8 cellular contexts compared by ENCODE assay signal in genomic region chr18:21612125-21613100, GRCh38. TPM values are rescaled to one million over a fixed set of nuclear protein-coding genes. Genes with fewer than 3 reads are reported as not detected.
DNase-seq lines count a peak whose midpoint lies in the region; ATAC-seq and TF ChIP-seq lines count a peak whose summit lies in the region.

TSS of gene SNRPD1 (plus strand) at chr18:21612314. CDS start at chr18:21612430, 116 bp downstream.

- H3K4me3 ChIP-seq in GM23338, result peak within 1 kb of the TSS; percentile 84
- peak within 1 kb of the TSS; percentile 78 to 100 (median 92) for H3K4me3 ChIP-seq in fibroblast of lung (replicated peaks in 1 of 4; ENCODE audit: control extremely low read depth in 1 of 4, insufficient read depth in 1 of 4, low read depth in 3 of 4, low read length in 4 of 4)

- peak within 1 kb of the TSS; percentile 33 for H2AFZ ChIP-seq in GM23338
- H2AFZ ChIP-seq in fibroblast of lung (ENCODE audit: low read length), result peak within 1 kb of the TSS; percentile 89

- peak within 1 kb of the TSS; percentile 99 for H3K4me3 Mint-ChIP-seq in GM23338
- H3K4me3 Mint-ChIP-seq in naive thymus-derived CD8-positive, alpha-beta T cell, result peak within 1 kb of the TSS; percentile 86 to 100 (median 100)

- H3K79me2 ChIP-seq in GM23338 (replicated peaks; ENCODE audit: insufficient read depth) (peaks cover 53% of the 10 kb centered on the region), fibroblast of lung (ENCODE audit: control insufficient read depth, insufficient read depth, low read length) (peaks cover 49% of the 10 kb centered on the region)

- ATAC-seq in GM23338, result peak; percentile 98
- peak; percentile 97 to 99 for ATAC-seq in naive thymus-derived CD8-positive, alpha-beta T cell

- no peaks in the 10 kb centered on the region for H3F3A ChIP-seq in GM23338 (replicated peaks; ENCODE audit: low read depth)

- peaks cover 43% of the 10 kb centered on the region for H3K36me3 Mint-ChIP-seq in GM23338 (ENCODE audit: low read depth)
- peaks cover 0 to 27% (median 0%) of the 10 kb centered on the region in 3 donors for H3K36me3 Mint-ChIP-seq in naive thymus-derived CD8-positive, alpha-beta T cell

- H3K4me1 ChIP-seq in GM23338 (ENCODE audit: insufficient read depth) (peaks cover 13% of the 10 kb centered on the region), fibroblast of lung (ENCODE audit: control insufficient read depth, extremely low read depth, insufficient read depth, low read length) (no peaks in the 10 kb centered on the region)

- no peaks in the 10 kb centered on the region for H3K27me3 ChIP-seq in GM23338 (ENCODE audit: insufficient read depth)
- no peaks in the 10 kb centered on the region for H3K27me3 ChIP-seq in fibroblast of lung (ENCODE audit: control insufficient read depth, insufficient read depth, low read length)

- peak within 1 kb of the TSS; percentile 86 for H3K9ac ChIP-seq in fibroblast of lung (ENCODE audit: insufficient read depth, low read length)

- H3K4me1 Mint-ChIP-seq in GM23338, result peaks cover 17% of the 10 kb centered on the region; the same call in 2 of the 3 replicates
- H3K4me1 Mint-ChIP-seq in naive thymus-derived CD8-positive, alpha-beta T cell, result peaks cover 11 to 50% (median 42%) of the 10 kb centered on the region in 4 donors

- H3K9me2 ChIP-seq in GM23338 (ENCODE audit: insufficient read depth), result no peaks in the 10 kb centered on the region

- H3K27me3 Mint-ChIP-seq in GM23338 (ENCODE audit: insufficient read depth, low read depth, poor library complexity), result peaks cover 5% of the 10 kb centered on the region
- H3K27me3 Mint-ChIP-seq in naive thymus-derived CD8-positive, alpha-beta T cell, result no peaks in the 10 kb centered on the region

- POLR2A ChIA-PET in naive thymus-derived CD8-positive, alpha-beta T cell (lab: Charles Lee), result interaction anchor here (0.7 to 7.1 kb wide), 7 partner anchors 10 to 135 kb away, joined by 3 to 109 read pairs (median 6); partner anchors contain the start of genes ABHD3, ESCO1 and MIB1

- peaks cover 8% of the 10 kb centered on the region for H3K36me3 ChIP-seq in GM23338 (ENCODE audit: insufficient read depth)
- H3K36me3 ChIP-seq in fibroblast of lung (ENCODE audit: control insufficient read depth, insufficient read depth, low read length), result no peaks in the 10 kb centered on the region

- H3K9me3 ChIP-seq in fibroblast of lung (ENCODE audit: control insufficient read depth, insufficient read depth, low read depth, low read length), result no peaks in the 10 kb centered on the region

- peak within 1 kb of the TSS; percentile 93 for H3K27ac ChIP-seq in GM23338 (ENCODE audit: low read depth)
- peak within 1 kb of the TSS; percentile 96 for H3K27ac ChIP-seq in fibroblast of lung (ENCODE audit: insufficient read depth, low read length)

- peaks cover 28% of the 10 kb centered on the region for H4K20me1 ChIP-seq in GM23338 (replicated peaks; ENCODE audit: insufficient read depth)
- no peaks in the 10 kb centered on the region for H4K20me1 ChIP-seq in fibroblast of lung (ENCODE audit: control insufficient read depth, extremely low read depth, insufficient read depth, low read length)

- peak; percentile 89 to 90 for TF ChIP-seq CTCF in GM23338 (conservative IDR thresholded peaks at IDR 0.05; ENCODE audit: low read depth in 2 of 2)
- peak; percentile 91 to 94 for TF ChIP-seq CTCF in fibroblast of lung (conservative IDR thresholded peaks at IDR 0.05 in 1 of 2, IDR thresholded peaks at IDR 0.05 in 1 of 2; ENCODE audit: low read depth in 1 of 2, low read length in 2 of 2)

- peak within 1 kb of the TSS; percentile 81 for H3K4me2 ChIP-seq in GM23338
- peak within 1 kb of the TSS; percentile 90 for H3K4me2 ChIP-seq in fibroblast of lung (ENCODE audit: extremely low read depth, insufficient read depth, low read length)

- H3K9me3 Mint-ChIP-seq in GM23338, result peaks cover 2% of the 10 kb centered on the region; the same call in 2 of the 3 replicates
- H3K9me3 Mint-ChIP-seq in naive thymus-derived CD8-positive, alpha-beta T cell, result no peaks in the 10 kb centered on the region

- DNase-seq in ELF-1 (ENCODE audit: low read depth, low spot score) (peak; percentile 97), GM23338 (ENCODE audit: low spot score) (peak; percentile 95), LHCN-M2 (ENCODE audit: low read depth) (peak; percentile 91), RPMI7951 (ENCODE audit: low read depth) (peak; percentile 87), fibroblast of lung (ENCODE audit: low read depth in 2 of 2) (peak; percentile 92)
- DNase-seq in activated T-helper 1 cell treated with anti-CD3 and anti-CD28 coated beads, Interleukin-2, amount 50 U/mL, for 16 hours (ENCODE audit: low read depth in 1 of 2, low spot score in 1 of 2), result peak; percentile 74 to 83
- DNase-seq in naive thymus-derived CD8-positive, alpha-beta T cell, result peak; percentile 74 to 88 (median 86)
- peak; percentile 69 to 87 (median 81) for DNase-seq in stimulated activated naive CD4-positive, alpha-beta T cell (lab: John Stamatoyannopoulos, UW)

- peak within 1 kb of the TSS; percentile 99 for H3K27ac Mint-ChIP-seq in GM23338
- peak within 1 kb of the TSS; percentile 92 to 100 (median 99) for H3K27ac Mint-ChIP-seq in naive thymus-derived CD8-positive, alpha-beta T cell

TF ChIP-seq in GM23338, 12 proteins besides CTCF, POLR2A, EP300 and RAD21 (continues in another document):
- TF ChIP-seq POLR2AphosphoS5 (IDR thresholded peaks at IDR 0.05; ENCODE audit: low read depth) (peak; percentile 96), CREB1 (CRISPR knock-in tag; IDR thresholded peaks at IDR 0.05; ENCODE audit: low read depth) (peak; percentile 84), STAT1 (IDR thresholded peaks at IDR 0.05; ENCODE audit: unreplicated experiment) (no peak), JUNB (IDR thresholded peaks at IDR 0.05; ENCODE audit: unreplicated experiment) (no peak), ZNF462 (CRISPR knock-in tag; IDR thresholded peaks at IDR 0.05) (no peak)

RNA-seq across cellular contexts. Expression of gene SNRPD1, which starts in this region (rescaled TPM):
- 35.7 and 37.5 TPM in 2 replicates for total RNA-seq in GM23338 (2014; rRNA removed; shearing (Covaris generic))
- 660 and 700 TPM in 2 replicates for polyA plus RNA-seq in GM23338 (2016; fragmentation: Nextera tagmentation; extraction: Ambion mirVana)
- 17.4 and 32.7 TPM in 2 replicates for total RNA-seq in LHCN-M2 (2014; rRNA removed)
- polyA plus RNA-seq in LHCN-M2 (2012), result 101 TPM
- total RNA-seq in RPMI7951 (2014; rRNA removed; shearing (Covaris generic)), result 30.2 and 30.6 TPM in 2 replicates
- total RNA-seq in fibroblast of lung, result 9.2 and 10.2 TPM in 2 replicates
- 26.2 and 41.4 TPM in 2 replicates for polyA plus RNA-seq in fibroblast of lung
- polyA plus RNA-seq in fibroblast of lung (2012), result 103 and 126 TPM in 2 replicates
- polyA minus RNA-seq in fibroblast of lung (ENCODE audit: low replicate concordance), result 0.86 and 1.4 TPM in 2 replicates
- total RNA-seq in naive thymus-derived CD8-positive, alpha-beta T cell, result 10 to 100 TPM; 30.1 to 31.3 TPM
- polyA plus RNA-seq in naive thymus-derived CD8-positive, alpha-beta T cell, result 10 to 100 TPM; 70.1 to 83.6 (median 78.5) TPM

Comparison
In these comparisons a context has a peak if more than half of its experiments do, and no peak if none do; other contexts are left out.
1. Peak in every context shown above with its lines: DNase-seq, ATAC-seq, H3K4me3 ChIP-seq and H3K27ac ChIP-seq.